Comparison of ENCODE assay signal across 23 cellular contexts in the genomic region with DNA sequence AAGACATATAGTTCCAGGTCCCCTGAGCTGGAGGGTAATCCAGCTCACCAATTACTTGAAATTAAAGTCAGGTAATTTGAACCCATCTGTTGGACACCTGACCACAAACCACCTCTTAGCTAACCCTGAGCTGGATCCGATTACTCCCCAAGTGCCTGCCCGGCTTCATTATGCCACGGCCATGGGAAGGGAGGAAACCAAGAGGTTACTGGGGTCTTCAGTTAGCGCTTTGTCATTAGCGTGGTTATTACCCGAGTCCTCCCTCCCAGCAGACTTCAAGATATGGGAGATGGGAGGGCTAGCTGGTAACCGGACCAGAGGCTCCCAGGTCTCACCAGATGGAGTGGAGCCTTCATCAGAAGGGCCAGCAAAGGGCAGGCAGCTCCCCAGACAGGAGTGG.
"Had no signal": no experiment of that assay in that cellular context is flagged by ENCODE, and none has a peak within 500 bp of the region (broad histone marks: within the 10 kb centered on the region; RNA-seq: fewer than 3 reads in every experiment).

No MANE protein-coding gene starts in this region.

- DNase-seq: activated CD4-positive, alpha-beta T cell treated with anti-CD3 and anti-CD28 coated beads, Interleukin-2, amount 50 U/mL, for 4 hours; activated CD4-positive, CD25-positive, alpha-beta regulatory T cell treated with anti-CD3 and anti-CD28 coated beads, Interleukin-2, amount 50 U/mL, for 72 hours; activated naive CD4-positive, alpha-beta T cell; activated T-cell treated with anti-CD3 and anti-CD28 coated beads for 4 hours; cerebellar nuclear complex; cortex of kidney; erythroblast; foreskin melanocyte; glutamatergic neuron; hippocampal formation; left lung; midbrain; stimulated activated CD4-positive, alpha-beta T cell treated with anti-CD3 and anti-CD28 coated beads, Interleukin-2, amount 100 ng/mL, for 48 hours; stimulated activated naive CD8-positive, alpha-beta T cell treated with anti-CD3 and anti-CD28 coated beads, Interleukin-15, amount 100 ng/mL, for 72 hours; T-helper 17 cell; trophoblast cell had no signal

- H3K27me3 ChIP-seq: vagina had no signal

- H3K36me3 ChIP-seq: left lung, suprapubic skin, vagina had no signal

- H3K9me3 Mint-ChIP-seq: neural crest cell; stimulated activated naive CD8-positive, alpha-beta T cell treated with anti-CD3 and anti-CD28 coated beads, Interleukin-15, amount 100 ng/mL, for 72 hours had no signal

- H3K4me3 ChIP-seq: left lung, skin epidermis, suprapubic skin, vagina had no signal

- ATAC-seq: activated T-helper 17 cell treated with anti-CD3 and anti-CD28 coated beads, Interleukin-2, amount 50 U/mL, for 72 hours; left lung; stimulated activated naive CD8-positive, alpha-beta T cell treated with anti-CD3 and anti-CD28 coated beads, Interleukin-15, amount 100 ng/mL, for 72 hours; T-helper 17 cell had no signal

- H3K4me3 Mint-ChIP-seq: activated T-helper 17 cell treated with anti-CD3 and anti-CD28 coated beads, Interleukin-2, amount 50 U/mL, for 72 hours; neural crest cell; T-helper 17 cell had no signal

- H3K27me3 Mint-ChIP-seq: activated T-helper 17 cell treated with anti-CD3 and anti-CD28 coated beads, Interleukin-2, amount 50 U/mL, for 72 hours; stimulated activated naive CD8-positive, alpha-beta T cell treated with anti-CD3 and anti-CD28 coated beads, Interleukin-15, amount 100 ng/mL, for 72 hours; T-helper 17 cell had no signal

- H3K27ac Mint-ChIP-seq: activated T-helper 17 cell treated with anti-CD3 and anti-CD28 coated beads, Interleukin-2, amount 50 U/mL, for 72 hours; progenitor cell of endocrine pancreas; T-helper 17 cell had no signal

- H3K27ac ChIP-seq: left lung, suprapubic skin, vagina, VCaP had no signal

- H3K9me3 ChIP-seq: left lung, suprapubic skin, vagina had no signal

- H3K4me1 ChIP-seq: left lung, suprapubic skin, vagina had no signal
